Comparison of ENCODE assay signal across 22 cellular contexts in the genomic region with DNA sequence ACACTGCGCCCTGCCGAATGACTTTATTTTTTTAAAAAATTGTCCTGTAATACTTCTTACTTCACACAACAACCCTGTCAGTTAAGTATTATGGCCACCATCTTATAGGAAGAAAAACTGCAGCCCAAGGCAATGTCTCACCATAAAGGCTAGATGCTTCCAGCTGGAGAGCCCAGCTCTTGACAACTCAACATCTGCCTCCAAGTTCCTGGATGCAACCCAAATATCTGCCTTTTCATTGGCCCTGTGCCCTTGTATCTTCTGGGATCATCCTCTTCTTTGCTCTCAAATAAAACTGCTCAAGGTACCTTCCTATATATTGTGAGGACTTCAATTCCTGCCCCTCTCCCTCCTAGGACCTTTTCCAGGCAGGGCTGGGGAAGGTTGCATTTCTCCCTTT.
"Had no signal": no experiment of that assay in that cellular context is flagged by ENCODE, and none has a peak within 500 bp of the region (broad histone marks: within the 10 kb centered on the region; RNA-seq: fewer than 3 reads in every experiment).

No MANE protein-coding gene starts in this region.

- DNase-seq: activated CD4-positive, alpha-beta T cell treated with anti-CD3 and anti-CD28 coated beads for 36 hours; activated CD4-positive, CD25-positive, alpha-beta regulatory T cell; activated CD8-positive, alpha-beta T cell treated with anti-CD3 and anti-CD28 coated beads, Interleukin-2, amount 10 ng/mL, durations not matched to agents 7 days and 5 days; activated effector memory CD4-positive, alpha-beta T cell treated with anti-CD3 and anti-CD28 coated beads, Interleukin-2, amount 50 U/mL, for 16 hours; activated naive CD4-positive, alpha-beta T cell treated with anti-CD3 and anti-CD28 coated beads for 36 hours; activated naive CD8-positive, alpha-beta T cell treated with anti-CD3 and anti-CD28 coated beads for 36 hours; cerebellar nuclear complex; cortex of kidney; foreskin keratinocyte; hypothalamus; immature natural killer cell; kidney; mesenchymal stem cell; right lobe of liver; stimulated activated CD4-positive, alpha-beta T cell treated with anti-CD3 and anti-CD28 coated beads, Interleukin-2, amount 100 ng/mL, for 48 hours; stimulated activated naive CD8-positive, alpha-beta T cell treated with anti-CD3 and anti-CD28 coated beads, Interleukin-15, Interleukin-2, amounts not matched to agents 100 U/mL and 50 U/mL, for 24 hours; testis; transverse colon had no signal

- H3K4me1 Mint-ChIP-seq: activated naive CD8-positive, alpha-beta T cell treated with anti-CD3 and anti-CD28 coated beads for 36 hours; immature natural killer cell had no signal

- H3K27me3 Mint-ChIP-seq: activated CD4-positive, alpha-beta T cell treated with anti-CD3 and anti-CD28 coated beads for 36 hours; activated naive CD8-positive, alpha-beta T cell treated with anti-CD3 and anti-CD28 coated beads for 36 hours had no signal

- H3K4me3 Mint-ChIP-seq: activated CD4-positive, alpha-beta T cell treated with anti-CD3 and anti-CD28 coated beads for 36 hours; activated CD8-positive, alpha-beta T cell treated with anti-CD3 and anti-CD28 coated beads, Interleukin-2, amount 10 ng/mL, durations not matched to agents 7 days and 5 days; activated naive CD4-positive, alpha-beta T cell treated with anti-CD3 and anti-CD28 coated beads for 36 hours; activated naive CD8-positive, alpha-beta T cell treated with anti-CD3 and anti-CD28 coated beads for 36 hours; brain; immature natural killer cell; natural killer cell treated with Interleukin-12 subunit alpha and Interleukin-12 subunit beta and Interleukin-15 and Interleukin-18, amount 100 ng/mL, for 72 hours had no signal

- ATAC-seq: activated CD4-positive, alpha-beta T cell treated with anti-CD3 and anti-CD28 coated beads for 36 hours; activated CD8-positive, alpha-beta T cell treated with anti-CD3 and anti-CD28 coated beads, Interleukin-2, amount 10 ng/mL, durations not matched to agents 7 days and 5 days; foreskin keratinocyte; heart left ventricle; left colon; natural killer cell treated with Interleukin-12 subunit alpha and Interleukin-12 subunit beta and Interleukin-15 and Interleukin-18, amount 100 ng/mL, for 72 hours; right lobe of liver; stimulated activated naive CD8-positive, alpha-beta T cell treated with anti-CD3 and anti-CD28 coated beads, Interleukin-15, Interleukin-2, amounts not matched to agents 100 U/mL and 50 U/mL, for 24 hours had no signal

- H3K9me3 Mint-ChIP-seq: activated naive CD4-positive, alpha-beta T cell treated with anti-CD3 and anti-CD28 coated beads for 36 hours; activated naive CD8-positive, alpha-beta T cell treated with anti-CD3 and anti-CD28 coated beads for 36 hours; brain; immature natural killer cell; natural killer cell treated with Interleukin-12 subunit alpha and Interleukin-12 subunit beta and Interleukin-15 and Interleukin-18, amount 100 ng/mL, for 72 hours had no signal

- H3K36me3 Mint-ChIP-seq: activated naive CD8-positive, alpha-beta T cell treated with anti-CD3 and anti-CD28 coated beads for 36 hours; brain; immature natural killer cell; natural killer cell treated with Interleukin-12 subunit alpha and Interleukin-12 subunit beta and Interleukin-15 and Interleukin-18, amount 100 ng/mL, for 72 hours had no signal

- H3K27ac Mint-ChIP-seq: activated CD4-positive, alpha-beta T cell treated with anti-CD3 and anti-CD28 coated beads for 36 hours; activated CD8-positive, alpha-beta T cell treated with anti-CD3 and anti-CD28 coated beads, Interleukin-2, amount 10 ng/mL, durations not matched to agents 7 days and 5 days; activated naive CD4-positive, alpha-beta T cell treated with anti-CD3 and anti-CD28 coated beads for 36 hours; activated naive CD8-positive, alpha-beta T cell treated with anti-CD3 and anti-CD28 coated beads for 36 hours; brain; immature natural killer cell; natural killer cell treated with Interleukin-12 subunit alpha and Interleukin-12 subunit beta and Interleukin-15 and Interleukin-18, amount 100 ng/mL, for 72 hours had no signal
